Comparison of ENCODE assay signal across 10 cellular contexts in genomic region chr9:72871685-72872084, GRCh38.
A peak's percentile ranks its signal among the peaks of the same experiment; 100 is the strongest.
DNase-seq lines count a peak whose midpoint lies in the region; ATAC-seq, FAIRE-seq and TF ChIP-seq lines count a peak whose summit lies in the region.
"Had no signal": no experiment of that assay in that cellular context is flagged by ENCODE, and none has a peak within 500 bp of the region (broad histone marks: within the 10 kb centered on the region; RNA-seq: fewer than 3 reads in every experiment).

No MANE protein-coding gene starts in this region.

- ATAC-seq in Right ventricle myocardium superior (ENCODE audit: poor library complexity), result peak; percentile 59
- no peak for ATAC-seq in Right ventricle myocardium inferior

- peak; percentile 67 for TF ChIP-seq CTCF in VCaP (conservative IDR thresholded peaks at IDR 0.05)

- DNase-seq in Right ventricle myocardium superior (no peak), Right ventricle myocardium inferior (ENCODE audit: missing footprints) (no peak), inferior parietal cortex (ENCODE audit: extremely low spot score) (peak; percentile 49), urothelium cell line (ENCODE audit: low spot score) (peak; percentile 19), substantia nigra (lab: John Stamatoyannopoulos, UW) (no peak), mesenteric fat pad (ENCODE audit: low spot score) (no peak)
- DNase-seq in stimulated activated CD4-positive, alpha-beta T cell treated with anti-CD3 and anti-CD28 coated beads, Interleukin-4, amount 100 ng/mL, for 24 hours, result no peak
- DNase-seq: activated CD4-positive, alpha-beta T cell treated with anti-CD3 and anti-CD28 coated beads for 48 hours; GF-D8 had no signal

- intact Hi-C loops in Right ventricle myocardium superior (cut with DNase I) (loop anchor here (5.0 kb wide), 1 partner anchor 151 kb away; no protein-coding TSS in a partner anchor), Right ventricle myocardium inferior (cut with DNase I) (loop anchor here (1.0 to 2.0 kb wide), 2 partner anchors 152 to 213 kb away; no protein-coding TSS in a partner anchor)

- no peak overlapping the region for H3K27ac ChIP-seq in VCaP
- no peak overlapping the region for H3K27ac ChIP-seq in substantia nigra (ENCODE audit: low read depth, low read length, poor library complexity, severe bottlenecking)

- FAIRE-seq in urothelium cell line (lab: Jason Lieb, UNC), result no peak

Comparison
In these comparisons a context has a peak if more than half of its experiments do, and no peak if none do; other contexts are left out.
1. DNase-seq: peak in inferior parietal cortex (single experiment) and urothelium cell line (single experiment); none in Right ventricle myocardium superior (single experiment), Right ventricle myocardium inferior (single experiment), substantia nigra (0 of 49), stimulated activated CD4-positive, alpha-beta T cell treated with anti-CD3 and anti-CD28 coated beads, Interleukin-4, amount 100 ng/mL, for 24 hours (single experiment) and mesenteric fat pad (single experiment).